8 cellular contexts compared by ENCODE assay signal in the genomic region with DNA sequence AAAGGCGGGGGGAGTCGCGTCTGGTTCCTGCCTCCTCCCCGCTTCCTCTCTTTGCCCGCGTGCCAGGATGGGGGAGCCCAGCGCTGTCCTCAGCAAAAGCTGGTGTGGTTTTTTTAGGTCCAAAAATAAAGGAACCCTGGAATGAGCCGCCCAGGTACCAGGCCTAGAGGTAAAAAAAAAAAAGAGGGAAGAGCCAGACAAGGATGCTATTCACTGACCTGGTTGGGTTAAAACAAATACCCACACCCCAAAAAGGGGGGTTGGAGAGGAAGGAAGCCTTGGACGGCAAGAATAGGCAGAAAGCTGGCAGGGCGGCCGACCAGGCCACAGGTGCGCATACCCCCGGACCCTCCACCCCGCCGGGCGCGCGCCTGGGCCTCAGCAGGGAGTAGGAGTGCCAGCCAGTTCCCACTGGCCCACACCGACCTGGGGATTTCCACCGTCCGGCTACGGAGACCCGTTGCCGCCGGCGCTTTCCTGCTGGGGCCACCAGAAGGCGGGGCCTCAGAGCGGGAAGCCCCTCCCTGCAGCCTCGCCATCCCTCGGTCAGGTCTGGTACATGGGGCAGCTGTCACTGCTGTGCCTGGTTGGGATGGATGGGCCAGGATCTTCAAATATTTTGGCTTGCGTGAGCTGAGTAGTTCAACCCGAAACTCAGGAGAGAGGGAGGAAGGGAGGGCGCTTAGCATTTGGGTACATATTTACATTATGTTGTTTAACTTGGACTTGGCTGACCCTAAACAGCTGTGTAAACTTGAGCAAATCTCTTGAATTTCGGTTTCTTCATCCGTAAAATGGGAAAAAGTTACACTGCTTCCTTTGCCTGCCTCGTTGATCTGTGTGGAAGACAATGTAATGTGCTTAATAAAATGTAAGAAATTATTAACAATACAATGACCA. TPM values are rescaled to one million over a fixed set of nuclear protein-coding genes. Genes with fewer than 3 reads are reported as not detected.
DNase-seq lines count a peak whose midpoint lies in the region; ATAC-seq lines count a peak whose summit lies in the region.

No MANE protein-coding gene starts in this region.

- POLR2A ChIA-PET in naive thymus-derived CD4-positive, alpha-beta T cell (lab: Charles Lee) = interaction anchor here (0.6 to 10.6 kb wide), 9 partner anchors 7 to 1740 kb away, joined by 3 to 240 read pairs (median 6); no protein-coding TSS in a partner anchor

- intact Hi-C loops in naive thymus-derived CD4-positive, alpha-beta T cell (cut with micrococcal nuclease) = loop anchor here (1.0 to 10.0 kb wide), 5 partner anchors 19 to 581 kb away; partner anchors contain the start of gene SPTLC2 (in 1 of the 2)

- peak overlapping the region; percentile 79 for H3K4me3 ChIP-seq in naive thymus-derived CD4-positive, alpha-beta T cell (ENCODE audit: low read length)

- peak overlapping the region; percentile 96 for H3K27ac Mint-ChIP-seq in activated T-cell treated with anti-CD3 and anti-CD28 coated beads, Interleukin-2, amount 50 U/mL, for 24 hours
- peak overlapping the region; percentile 92 to 98 (median 94) for H3K27ac Mint-ChIP-seq in naive thymus-derived CD4-positive, alpha-beta T cell

- no peaks in the 10 kb centered on the region for H3K9me3 Mint-ChIP-seq in activated T-cell treated with anti-CD3 and anti-CD28 coated beads, Interleukin-2, amount 50 U/mL, for 24 hours
- H3K9me3 Mint-ChIP-seq in naive thymus-derived CD4-positive, alpha-beta T cell = peaks cover 0 to 3% (median 0%) of the 10 kb centered on the region in 11 donors

- H3K9me3 ChIP-seq in naive thymus-derived CD4-positive, alpha-beta T cell (ENCODE audit: control insufficient read depth in 2 of 3, low read length in 3 of 3) = no peaks in the 10 kb centered on the region

- H3K4me1 ChIP-seq in naive thymus-derived CD4-positive, alpha-beta T cell (ENCODE audit: control insufficient read depth in 2 of 2, insufficient read depth in 2 of 2, low read length in 2 of 2) = peaks cover 37 to 67% of the 10 kb centered on the region in 2 donors

- peak; percentile 85 for DNase-seq in COR-L47 (lab: John Stamatoyannopoulos, UW)
- DNase-seq in HK-2 (ENCODE audit: unreplicated experiment) = peak; percentile 84
- DNase-seq in NOMO-1 treated with dmso at 0.1 percent for 144 hours (lab: John Stamatoyannopoulos, UW; ENCODE audit: unreplicated experiment) = peak; percentile 50
- DNase-seq in activated T-cell treated with anti-CD3 and anti-CD28 coated beads, Interleukin-2, amount 50 U/mL, for 24 hours = peak; percentile 89
- peak in 7 of 9 donors; percentile 32 to 89 (median 47) for DNase-seq in naive thymus-derived CD4-positive, alpha-beta T cell
- peak; percentile 93 for DNase-seq in stimulated activated naive CD8-positive, alpha-beta T cell treated with anti-CD3 and anti-CD28 coated beads, Interleukin-15, Interleukin-2, amounts not matched to agents 100 U/mL and 50 U/mL, for 24 hours

- no peaks in the 10 kb centered on the region for H3K27me3 Mint-ChIP-seq in activated T-cell treated with anti-CD3 and anti-CD28 coated beads, Interleukin-2, amount 50 U/mL, for 24 hours
- H3K27me3 Mint-ChIP-seq in naive thymus-derived CD4-positive, alpha-beta T cell = no peaks in the 10 kb centered on the region

- peak overlapping the region; percentile 85 for H3K4me3 Mint-ChIP-seq in activated T-cell treated with anti-CD3 and anti-CD28 coated beads, Interleukin-2, amount 50 U/mL, for 24 hours
- peak overlapping the region; percentile 81 to 93 (median 90) for H3K4me3 Mint-ChIP-seq in naive thymus-derived CD4-positive, alpha-beta T cell

- H3K27ac ChIP-seq in naive thymus-derived CD4-positive, alpha-beta T cell (ENCODE audit: low read depth, low read length) = peak overlapping the region; percentile 95

- no peaks in the 10 kb centered on the region for H3K36me3 ChIP-seq in naive thymus-derived CD4-positive, alpha-beta T cell (ENCODE audit: control insufficient read depth in 2 of 3, insufficient read depth in 3 of 3, low read length in 3 of 3)

- H3K36me3 Mint-ChIP-seq in activated T-cell treated with anti-CD3 and anti-CD28 coated beads, Interleukin-2, amount 50 U/mL, for 24 hours (ENCODE audit: low read depth) = peaks cover 9% of the 10 kb centered on the region
- H3K36me3 Mint-ChIP-seq in naive thymus-derived CD4-positive, alpha-beta T cell = peaks cover 0 to 5% (median 0%) of the 10 kb centered on the region in 5 donors

- peak; percentile 35 for ATAC-seq in GM19468 (IDR thresholded peaks at IDR 0.05; ENCODE audit: extremely low read depth, unreplicated experiment)
- ATAC-seq in esophagus mucosa = peak; percentile 50
- ATAC-seq in naive thymus-derived CD4-positive, alpha-beta T cell = peak; percentile 76
- peak; percentile 79 for ATAC-seq in stimulated activated naive CD8-positive, alpha-beta T cell treated with anti-CD3 and anti-CD28 coated beads, Interleukin-15, Interleukin-2, amounts not matched to agents 100 U/mL and 50 U/mL, for 24 hours

- CTCF ChIA-PET in naive thymus-derived CD4-positive, alpha-beta T cell (lab: Charles Lee) = interaction anchor here (0.6 to 7.2 kb wide), 5 partner anchors 8 to 120 kb away, joined by 3 to 61 read pairs (median 4); no protein-coding TSS in a partner anchor

- H3K4me1 Mint-ChIP-seq in activated T-cell treated with anti-CD3 and anti-CD28 coated beads, Interleukin-2, amount 50 U/mL, for 24 hours (ENCODE audit: low read depth) = peaks cover 82% of the 10 kb centered on the region
- peaks cover 45 to 85% (median 78%) of the 10 kb centered on the region in 7 donors for H3K4me1 Mint-ChIP-seq in naive thymus-derived CD4-positive, alpha-beta T cell

- H3K27me3 ChIP-seq in naive thymus-derived CD4-positive, alpha-beta T cell (ENCODE audit: control insufficient read depth in 2 of 2, insufficient read depth in 2 of 2, low read length in 2 of 2) = no peaks in the 10 kb centered on the region

RNA-seq across cellular contexts. Expression of gene IRF2BPL, which starts 5.4 kb away (rescaled TPM):
- total RNA-seq in esophagus mucosa = 14.2 TPM
- 10 to 100 TPM; 30.2 to 45.2 (median 34.6) TPM for total RNA-seq in naive thymus-derived CD4-positive, alpha-beta T cell
- 1 to 10 TPM; 3.5 to 3.8 TPM for polyA plus RNA-seq in naive thymus-derived CD4-positive, alpha-beta T cell

Comparison
In these comparisons a context has a peak if more than half of its experiments do, and no peak if none do; other contexts are left out.
1. Peak in every context shown above with its lines: DNase-seq, ATAC-seq, H3K4me3 ChIP-seq and H3K27ac ChIP-seq.